ENCODE assay signal across 23 cellular contexts in the genomic region with DNA sequence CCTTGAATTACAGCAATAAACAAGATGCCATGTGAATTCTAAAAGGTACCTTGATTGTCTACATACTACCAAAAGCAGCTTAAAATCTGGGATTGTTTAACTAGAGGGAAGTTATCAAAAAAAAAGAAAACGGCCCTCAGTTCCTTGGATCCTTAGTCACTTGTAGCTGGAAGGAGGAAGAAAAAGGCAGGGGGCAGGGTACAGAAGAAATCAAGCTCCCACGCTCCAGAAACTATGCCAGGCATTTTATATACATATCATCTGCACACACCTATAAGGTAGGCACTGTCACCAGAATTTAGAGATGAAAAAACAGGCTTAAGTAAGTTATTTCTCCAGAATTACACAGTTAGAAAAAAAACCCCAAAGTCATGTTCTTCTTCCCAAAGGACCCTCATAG.
A peak's percentile ranks its signal among the peaks of the same experiment; 100 is the strongest.
DNase-seq lines count a peak whose midpoint lies in the region; ATAC-seq and TF ChIP-seq lines count a peak whose summit lies in the region.
"Had no signal": no experiment of that assay in that cellular context is flagged by ENCODE, and none has a peak within 500 bp of the region (broad histone marks: within the 10 kb centered on the region; RNA-seq: fewer than 3 reads in every experiment).

No MANE protein-coding gene starts in this region.

- peak overlapping the region; percentile 33 for H3K27ac Mint-ChIP-seq in progenitor cell of endocrine pancreas
- H3K27ac Mint-ChIP-seq: CD14-positive monocyte; CD4-positive, alpha-beta memory T cell; CD4-positive, CD25-positive, alpha-beta regulatory T cell had no signal

- H3K27ac ChIP-seq in body of pancreas: no peak overlapping the region
- H3K27ac ChIP-seq: BLaER1 had no signal

- DNase-seq in adipocyte (ENCODE audit: low read depth) (peak; percentile 12), progenitor cell of endocrine pancreas (ENCODE audit: low spot score, unreplicated experiment) (no peak), body of pancreas (no peak)
- no peak for DNase-seq in activated CD8-positive, alpha-beta memory T cell treated with anti-CD3 and anti-CD28 coated beads for 24 hours
- DNase-seq: 8988T; ACHN; BE2C; C1 segment of cervical spinal cord; CD4-positive, alpha-beta memory T cell; CD4-positive, CD25-positive, alpha-beta regulatory T cell; CD8-positive, alpha-beta memory T cell; COR-L47; DMS 273 treated with DMSO at 0.1 percent for 48 hours; DMS153; DMS53; DMS79; DND-41; EL; GDM1 had no signal

- no peaks in the 10 kb centered on the region for H3K36me3 ChIP-seq in adipocyte (ENCODE audit: control insufficient read depth, insufficient read depth, low read length, severe bottlenecking)
- H3K36me3 ChIP-seq in body of pancreas (replicated peaks in 1 of 2; ENCODE audit: insufficient read depth in 1 of 2, low read depth in 2 of 2): no peaks in the 10 kb centered on the region
- H3K36me3 ChIP-seq: BE2C had no signal

- peaks cover 6% of the 10 kb centered on the region for H3K4me1 ChIP-seq in adipocyte (ENCODE audit: control insufficient read depth, insufficient read depth, low read length)
- no peaks in the 10 kb centered on the region for H3K4me1 ChIP-seq in body of pancreas
- H3K4me1 ChIP-seq: BE2C, BLaER1 had no signal

- TF ChIP-seq CTCF in progenitor cell of endocrine pancreas (IDR thresholded peaks at IDR 0.05; ENCODE audit: unreplicated experiment) (no peak), body of pancreas (IDR thresholded peaks at IDR 0.05) (no peak)

- no peak for ATAC-seq in HG03135 (IDR thresholded peaks at IDR 0.05; ENCODE audit: unreplicated experiment)
- no peak for ATAC-seq in body of pancreas
- ATAC-seq: GM12878 had no signal

- no peaks in the 10 kb centered on the region for H3K27me3 Mint-ChIP-seq in progenitor cell of endocrine pancreas
- H3K27me3 Mint-ChIP-seq: CD4-positive, alpha-beta memory T cell; CD4-positive, CD25-positive, alpha-beta regulatory T cell; CD8-positive, alpha-beta memory T cell had no signal

- H3K9me3 ChIP-seq in adipocyte (ENCODE audit: control insufficient read depth, low read length) (no peaks in the 10 kb centered on the region), body of pancreas (no peaks in the 10 kb centered on the region)
- H3K9me3 ChIP-seq: BE2C had no signal

- H3K4me3 ChIP-seq in adipocyte (ENCODE audit: low read length) (no peak overlapping the region), body of pancreas (no peak overlapping the region)
- H3K4me3 ChIP-seq: BLaER1, GM12878 had no signal

- peaks cover 28% of the 10 kb centered on the region for H3K36me3 Mint-ChIP-seq in progenitor cell of endocrine pancreas (ENCODE audit: insufficient read depth)

- intact Hi-C loops in body of pancreas (cut with DNase I): no loop called here

- 68 to 72% methylated on average over 2 of the region's 2 CpGs for WGBS in body of pancreas, 2 donors

- H3K9me3 Mint-ChIP-seq in progenitor cell of endocrine pancreas (ENCODE audit: low read depth): peaks cover 15% of the 10 kb centered on the region

- no peaks in the 10 kb centered on the region for H3K27me3 ChIP-seq in adipocyte (replicated peaks; ENCODE audit: control insufficient read depth, insufficient read depth, low read length)
- H3K27me3 ChIP-seq in body of pancreas: no peaks in the 10 kb centered on the region
- H3K27me3 ChIP-seq: BE2C, BLaER1 had no signal

- H3K4me1 Mint-ChIP-seq in progenitor cell of endocrine pancreas (ENCODE audit: low read depth): no peaks in the 10 kb centered on the region
- H3K4me1 Mint-ChIP-seq: CD14-positive monocyte had no signal

- H3K9ac ChIP-seq in adipocyte (ENCODE audit: low read length): no peak overlapping the region
- H3K9ac ChIP-seq: BLaER1 had no signal

- no peak overlapping the region for H3K4me3 Mint-ChIP-seq in progenitor cell of endocrine pancreas (ENCODE audit: low read depth)
- H3K4me3 Mint-ChIP-seq: CD14-positive monocyte; CD4-positive, alpha-beta memory T cell; CD4-positive, CD25-positive, alpha-beta regulatory T cell; CD8-positive, alpha-beta memory T cell had no signal

- TF ChIP-seq POLR2A in body of pancreas (IDR thresholded peaks at IDR 0.05): no peak
